ENCODE assay signal across 9 cellular contexts in genomic region chr14:64983439-64984310, GRCh38. TPM values are rescaled to one million over a fixed set of nuclear protein-coding genes. Genes with fewer than 3 reads are reported as not detected.
DNase-seq lines count a peak whose midpoint lies in the region; ATAC-seq, FAIRE-seq and TF ChIP-seq lines count a peak whose summit lies in the region.
"Had no signal": no experiment of that assay in that cellular context is flagged by ENCODE, and none has a peak within 500 bp of the region (broad histone marks: within the 10 kb centered on the region; RNA-seq: fewer than 3 reads in every experiment).

No MANE protein-coding gene starts in this region.

- intact Hi-C loops in prostate gland (cut with DNase I): loop anchor here (5.0 kb wide), 1 partner anchor 161 kb away; no protein-coding TSS in a partner anchor

- H3K4me3 ChIP-seq in foreskin fibroblast (ENCODE audit: low read depth in 1 of 2, low read length in 2 of 2) (peak overlapping the region; percentile 26 to 40), prostate gland (no peak overlapping the region)
- H3K4me3 ChIP-seq: mucosa of descending colon had no signal

- H3K36me3 ChIP-seq in prostate gland: no peaks in the 10 kb centered on the region

- H3K27me3 ChIP-seq in prostate gland (replicated peaks; ENCODE audit: insufficient read depth): no peaks in the 10 kb centered on the region

- DNase-seq in Daoy (ENCODE audit: low read depth): peak; percentile 62
- DNase-seq in NCI-H1694 treated with DMSO at 0.1 percent for 48 hours (lab: John Stamatoyannopoulos, UW): peak; percentile 88
- DNase-seq in activated CD4-positive, alpha-beta T cell treated with anti-CD3 and anti-CD28 coated beads for 48 hours: peak; percentile 45
- DNase-seq in foreskin fibroblast: peak; percentile 49 to 82
- peak; percentile 43 for DNase-seq in prostate gland (ENCODE audit: low spot score)

- H3K4me1 ChIP-seq in prostate gland (replicated peaks): no peaks in the 10 kb centered on the region

- no peak overlapping the region for H3K27ac ChIP-seq in prostate gland

- ATAC-seq in HG02870 (IDR thresholded peaks at IDR 0.05; ENCODE audit: unreplicated experiment) (no peak), HG03378 (IDR thresholded peaks at IDR 0.05; ENCODE audit: unreplicated experiment) (no peak)
- ATAC-seq: mucosa of descending colon had no signal

- WGBS in prostate gland: 5% methylated on average over 15 of the region's 15 CpGs

- TF ChIP-seq CTCF in foreskin fibroblast (IDR thresholded peaks at IDR 0.05; ENCODE audit: low read depth, low read length) (peak; percentile 66), prostate gland (IDR thresholded peaks at IDR 0.05) (peak in 3 of 4 experiments; percentile 44 to 72 (median 70))

- peak; percentile 77 for FAIRE-seq in A204.1 (lab: Jason Lieb, UNC)

- H3K9me3 ChIP-seq in prostate gland: no peaks in the 10 kb centered on the region
- H3K9me3 ChIP-seq: mucosa of descending colon had no signal

- TF ChIP-seq POLR2A in prostate gland (IDR thresholded peaks at IDR 0.05): no peak

RNA-seq across cellular contexts. Expression of gene FNTB, which starts 3.0 kb away (rescaled TPM):
- total RNA-seq in Daoy (2014; rRNA removed; shearing (Covaris generic)): 13.8 and 15.8 TPM in 2 replicates
- total RNA-seq in prostate gland: 10 to 100 TPM; 23.5 to 46.2 TPM

RNA-seq across cellular contexts. Expression of gene RAB15, which starts 11.5 kb away (rescaled TPM):
- 9.9 and 13.8 TPM in 2 replicates for total RNA-seq in Daoy (2014; rRNA removed; shearing (Covaris generic))
- 10 to 100 TPM; 10.1 to 17.5 TPM for total RNA-seq in prostate gland

RNA-seq across cellular contexts. Expression of gene GPX2, which starts 41.1 kb away (rescaled TPM):
- total RNA-seq in Daoy (2014; rRNA removed; shearing (Covaris generic)): not detected in 2 replicates
- 10 to 100 TPM; 18.9 to 55.0 TPM for total RNA-seq in prostate gland

Comparison
In these comparisons a context has a peak if more than half of its experiments do, and no peak if none do; other contexts are left out.
1. H3K4me3 ChIP-seq: peak in foreskin fibroblast (2 of 2); none in prostate gland (0 of 2).
2. RNA of gene GPX2, which starts 41.1 kb away (total RNA-seq): 18.9 to 55.0 TPM in prostate gland; not detected in Daoy; every median in the first group is over 10 times any median in the second.
3. Peak in every context shown above with its lines, with median percentiles within 50 percentile points of each other: DNase-seq.